Comparison of ENCODE assay signal across 8 cellular contexts in the genomic region with DNA sequence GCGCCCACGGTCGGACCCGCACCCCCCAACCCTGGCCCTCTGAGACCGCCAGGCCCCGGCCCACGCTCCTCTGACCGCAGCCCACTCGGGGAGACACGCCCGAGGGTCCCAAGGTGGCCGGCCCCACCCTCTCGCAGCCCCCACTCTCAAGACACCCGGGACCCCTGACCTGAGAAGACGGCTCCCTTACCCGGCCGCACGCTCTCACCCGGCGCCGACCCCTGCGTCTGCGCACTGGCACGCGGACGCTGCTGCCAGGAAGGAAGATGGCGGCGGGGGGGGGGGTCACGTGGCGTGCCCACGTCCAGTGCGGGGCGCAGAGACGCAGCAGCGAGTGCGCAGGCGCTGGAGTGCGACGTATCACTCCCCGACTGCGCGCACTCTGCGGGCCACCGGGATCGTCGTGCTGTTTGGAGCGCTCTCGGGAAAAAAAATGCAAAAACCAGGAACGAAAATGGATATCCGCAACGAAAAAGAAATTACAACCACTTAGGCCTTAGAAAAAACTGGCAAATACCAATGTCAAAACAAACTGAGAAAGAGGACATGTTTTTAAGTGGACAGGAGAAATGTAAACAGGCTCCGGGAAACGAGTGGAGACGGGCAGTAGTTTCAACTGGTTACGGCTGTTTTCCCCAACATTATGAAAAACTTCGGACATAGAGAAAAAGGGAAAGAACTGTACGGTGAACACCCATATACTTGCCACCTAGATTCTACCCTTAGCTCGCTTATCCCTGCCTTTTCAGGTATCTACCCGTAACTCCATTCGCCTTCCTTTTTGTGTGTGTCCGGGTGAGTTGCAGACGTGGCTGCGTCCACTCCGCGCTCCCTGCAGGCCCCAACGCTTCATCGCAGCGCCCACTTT. TPM values are rescaled to one million over a fixed set of nuclear protein-coding genes. Genes with fewer than 3 reads are reported as not detected.
A peak's percentile ranks its signal among the peaks of the same experiment; 100 is the strongest.
DNase-seq lines count a peak whose midpoint lies in the region; ATAC-seq and TF ChIP-seq lines count a peak whose summit lies in the region.

A gene (minus strand): TSS at position 236 of the 868 bp plus-strand sequence. CDS start 902 bp downstream, outside the sequence.

- ATAC-seq in GM18498 (IDR thresholded peaks at IDR 0.05; ENCODE audit: unreplicated experiment) (peak; percentile 61), HG02943 (IDR thresholded peaks at IDR 0.05; ENCODE audit: low read depth, unreplicated experiment) (peak; percentile 43), right cardiac atrium (peak; percentile 93)

- H3K27me3 ChIP-seq in ascending aorta (no peaks in the 10 kb centered on the region), right cardiac atrium (ENCODE audit: control insufficient read depth, insufficient read depth) (no peaks in the 10 kb centered on the region)

- H3K9me3 ChIP-seq in ascending aorta: no peaks in the 10 kb centered on the region
- no peaks in the 10 kb centered on the region for H3K9me3 ChIP-seq in right cardiac atrium (ENCODE audit: control insufficient read depth, low read length)

- H3K4me1 ChIP-seq in ascending aorta (peaks cover 4 to 14% of the 10 kb centered on the region in 2 donors), right cardiac atrium (ENCODE audit: control insufficient read depth, insufficient read depth, low read length) (peaks cover 2% of the 10 kb centered on the region), urinary bladder (ENCODE audit: insufficient read depth) (no peaks in the 10 kb centered on the region)

- 2% methylated on average over 68 of the region's 68 CpGs for WGBS in right cardiac atrium
- 3% methylated on average over 68 of the region's 68 CpGs for WGBS in urinary bladder

- H3K27ac ChIP-seq in ascending aorta (peak within 1 kb of the TSS; percentile 63 to 80), right cardiac atrium (ENCODE audit: low read length) (peak within 1 kb of the TSS; percentile 81), urinary bladder (ENCODE audit: low read depth) (peak within 1 kb of the TSS; percentile 69)

- H3K36me3 ChIP-seq in ascending aorta: peaks cover 19 to 34% of the 10 kb centered on the region in 2 donors
- H3K36me3 ChIP-seq in urinary bladder (ENCODE audit: insufficient read depth): peaks cover 2% of the 10 kb centered on the region

- peak; percentile 98 for DNase-seq in NCI-H2081 (lab: John Stamatoyannopoulos, UW)
- DNase-seq in T-helper 22 cell (ENCODE audit: low read depth): peak; percentile 84
- DNase-seq in ascending aorta (ENCODE audit: low spot score in 2 of 2): peak; percentile 64 to 93
- peak; percentile 93 to 99 (median 98) for DNase-seq in right cardiac atrium
- peak; percentile 62 for DNase-seq in pulmonary artery endothelial cell (ENCODE audit: low read depth, low spot score)

- H3K4me3 ChIP-seq in ascending aorta: peak within 1 kb of the TSS; percentile 80 to 97
- H3K4me3 ChIP-seq in right cardiac atrium (ENCODE audit: low read length): peak within 1 kb of the TSS; percentile 70
- H3K4me3 ChIP-seq in urinary bladder (ENCODE audit: low read depth, low read length): peak within 1 kb of the TSS; percentile 92

- TF ChIP-seq CTCF in ascending aorta (IDR thresholded peaks at IDR 0.05): no peak

- intact Hi-C loops in ascending aorta (cut with DNase I) (loop anchor here (2.0 to 10.0 kb wide), 4 partner anchors 155 to 1325 kb away; a partner anchor contains a TSS), right cardiac atrium (cut with DNase I) (no loop called here)

RNA-seq across cellular contexts. Expression of the gene that starts here (rescaled TPM):
- total RNA-seq in ascending aorta (21.4 TPM), right cardiac atrium (10 to 100 TPM; 40.8 to 51.3 (median 48.1) TPM), pulmonary artery endothelial cell (60.1 and 71.2 TPM in 2 replicates), urinary bladder (19.9 TPM)
- polyA plus RNA-seq in right cardiac atrium (104 TPM), urinary bladder (68.6 TPM)

Comparison
In these comparisons a context has a peak if more than half of its experiments do, and no peak if none do; other contexts are left out.
1. Peak in every context shown above with its lines: DNase-seq, ATAC-seq, H3K4me3 ChIP-seq and H3K27ac ChIP-seq.
2. ATAC-seq: peak in every context shown above with its lines; median percentile 93 in right cardiac atrium; 61 in GM18498; 43 in HG02943.